8 cellular contexts compared by ENCODE assay signal in the genomic region with DNA sequence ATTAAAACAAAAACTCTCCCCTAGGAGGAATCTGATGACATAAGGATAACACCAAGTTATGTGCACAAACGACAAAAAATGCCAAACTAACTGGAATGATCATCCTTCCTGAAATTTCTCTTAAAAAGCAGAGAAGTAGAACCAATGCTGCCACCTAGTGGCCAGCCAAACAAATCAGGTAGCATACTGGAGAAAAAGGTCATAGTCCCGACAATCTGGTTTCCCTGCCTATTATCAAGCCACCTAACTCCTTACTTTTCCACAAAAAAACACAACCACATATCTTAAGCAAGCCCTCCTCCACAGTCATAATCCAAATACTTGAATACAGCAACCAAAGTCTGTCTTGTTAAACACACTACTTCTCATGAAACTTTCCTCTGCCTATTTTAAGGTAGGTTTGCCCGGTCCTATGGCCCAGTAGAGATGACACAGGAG. TPM values are rescaled to one million over a fixed set of nuclear protein-coding genes. Genes with fewer than 3 reads are reported as not detected.
DNase-seq lines count a peak whose midpoint lies in the region; ATAC-seq and TF ChIP-seq lines count a peak whose summit lies in the region.

No MANE protein-coding gene starts in this region.

- H3K36me3 ChIP-seq in colonic mucosa (no peaks in the 10 kb centered on the region), lower lobe of right lung (peaks cover 57% of the 10 kb centered on the region)

- no peak for ATAC-seq in lower lobe of right lung
- ATAC-seq in GM21528 (IDR thresholded peaks at IDR 0.05; ENCODE audit: low FRiP score, unreplicated experiment) = no peak

- TF ChIP-seq CTCF in 22Rv1 (IDR thresholded peaks at IDR 0.05) (peak; percentile 90), GM12875 (IDR thresholded peaks at IDR 0.05; ENCODE audit: borderline replicate concordance, insufficient read depth, low read depth, low read length) (peak; percentile 71), colonic mucosa (IDR thresholded peaks at IDR 0.05) (peak; percentile 91), lower lobe of right lung (IDR thresholded peaks at IDR 0.05) (peak; percentile 87)

- H3K9me3 ChIP-seq in colonic mucosa (no peaks in the 10 kb centered on the region), lower lobe of right lung (no peaks in the 10 kb centered on the region)

- H3K27ac ChIP-seq in 22Rv1 (no peak overlapping the region), colonic mucosa (peak overlapping the region; percentile 76), lower lobe of right lung (no peak overlapping the region)

- H3K4me1 ChIP-seq in colonic mucosa (peaks cover 13% of the 10 kb centered on the region), lower lobe of right lung (peaks cover 16% of the 10 kb centered on the region)

- intact Hi-C loops in colonic mucosa (cut with DNase I) = loop anchor here (5.0 kb wide), 2 partner anchors 60 to 170 kb away; no protein-coding TSS in a partner anchor
- intact Hi-C loops in lower lobe of right lung (cut with DNase I) = no loop called here

- DNase-seq in NCI-H2227 treated with DMSO at 0.1 percent for 48 hours (lab: John Stamatoyannopoulos, UW) (peak; percentile 36), colonic mucosa (peak; percentile 88), lower lobe of right lung (peak; percentile 71)
- peak; percentile 39 for DNase-seq in activated CD4-positive, alpha-beta T cell treated with anti-CD3 and anti-CD28 coated beads for 1 hour
- DNase-seq in stimulated activated CD8-positive, alpha-beta memory T cell treated with anti-CD3 and anti-CD28 coated beads, Interleukin-12 subunit alpha, Interleukin-12 subunit beta, amount 100 ng/mL, for 4 hours (ENCODE audit: low read depth) = peak; percentile 13

- no peak overlapping the region for H3K4me3 ChIP-seq in GM12875 (ENCODE audit: low read depth, low read length)
- no peak overlapping the region for H3K4me3 ChIP-seq in colonic mucosa
- no peak overlapping the region for H3K4me3 ChIP-seq in lower lobe of right lung

- H3K27me3 ChIP-seq in colonic mucosa (no peaks in the 10 kb centered on the region), lower lobe of right lung (ENCODE audit: low read depth) (no peaks in the 10 kb centered on the region)

- no peak overlapping the region for H3K9ac ChIP-seq in colonic mucosa (ENCODE audit: low read depth in 2 of 2, low read length in 2 of 2)

RNA-seq across cellular contexts. Expression of a gene that starts 5.3 kb away (rescaled TPM):
- total RNA-seq in colonic mucosa (10 to 100 TPM; 25.0 to 34.2 TPM), lower lobe of right lung (28.7 TPM)

RNA-seq across cellular contexts. Expression of a gene that starts 5.9 kb away (rescaled TPM):
- 10 to 100 TPM; 21.2 to 24.5 TPM for total RNA-seq in colonic mucosa
- total RNA-seq in lower lobe of right lung = 21.0 TPM

RNA-seq across cellular contexts. Expression of a gene that starts 13.9 kb away (rescaled TPM):
- total RNA-seq in colonic mucosa (under 1 TPM in 1 of 2 donors, not detected in 1; 0.22 TPM), lower lobe of right lung (0.65 TPM)

RNA-seq across cellular contexts. Expression of a gene that starts 24.6 kb away (rescaled TPM):
- total RNA-seq in colonic mucosa = not detected
- total RNA-seq in lower lobe of right lung = not detected

RNA-seq across cellular contexts. Expression of a gene that starts 27.9 kb away (rescaled TPM):
- total RNA-seq in colonic mucosa = 1 to 10 TPM; 4.1 to 4.2 TPM
- total RNA-seq in lower lobe of right lung = 1.1 TPM

Comparison
In these comparisons a context has a peak if more than half of its experiments do, and no peak if none do; other contexts are left out.
1. DNase-seq: peak in every context shown above with its lines; median percentile 88 in colonic mucosa; 71 in lower lobe of right lung; 39 in activated CD4-positive, alpha-beta T cell treated with anti-CD3 and anti-CD28 coated beads for 1 hour; 36 in NCI-H2227 treated with DMSO at 0.1 percent for 48 hours; 13 in stimulated activated CD8-positive, alpha-beta memory T cell treated with anti-CD3 and anti-CD28 coated beads, Interleukin-12 subunit alpha, Interleukin-12 subunit beta, amount 100 ng/mL, for 4 hours.